ENCODE assay signal across 15 cellular contexts in the genomic region with DNA sequence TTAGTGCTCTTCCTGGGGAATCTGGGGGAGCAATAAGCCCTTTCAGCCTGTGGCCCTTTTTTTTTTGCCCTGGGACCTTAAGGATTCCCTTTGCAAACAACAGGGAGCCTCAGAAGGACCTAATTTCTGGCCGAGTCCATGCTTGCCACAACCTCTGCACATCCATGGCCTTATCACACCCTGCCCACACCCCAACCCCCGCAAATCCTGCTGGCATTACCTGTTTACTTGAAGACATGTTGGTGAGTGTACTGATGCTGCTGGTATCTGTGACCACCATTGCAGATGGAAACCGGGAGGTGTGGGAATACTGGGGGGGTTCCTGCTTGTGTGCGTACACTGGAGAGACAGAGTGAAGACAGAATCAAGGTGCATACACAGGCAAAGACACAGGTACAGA. TPM values are rescaled to one million over a fixed set of nuclear protein-coding genes. Genes with fewer than 3 reads are reported as not detected.
A peak's percentile ranks its signal among the peaks of the same experiment; 100 is the strongest.
DNase-seq lines count a peak whose midpoint lies in the region; ATAC-seq and TF ChIP-seq lines count a peak whose summit lies in the region.
"Had no signal": no experiment of that assay in that cellular context is flagged by ENCODE, and none has a peak within 500 bp of the region (broad histone marks: within the 10 kb centered on the region; RNA-seq: fewer than 3 reads in every experiment).

No MANE protein-coding gene starts in this region.

- intact Hi-C loops in activated T-helper 1 cell treated with anti-CD3 and anti-CD28 coated beads, Interleukin-12 subunit alpha, Interleukin-12 subunit beta, Interleukin-2, Interleukin-4 antibody, amounts not matched to agents 30 ng/mL and 10 ng/mL and 1 ng/mL, durations not matched to agents 14 hours and 24 hours and 36 hours (cut with micrococcal nuclease), result loop anchor here (5.0 kb wide), 1 partner anchor 43 kb away; no protein-coding TSS in a partner anchor
- intact Hi-C loops in vagina (cut with DNase I), result no loop called here

- no peaks in the 10 kb centered on the region for H3K9me3 Mint-ChIP-seq in activated naive CD8-positive, alpha-beta T cell (ENCODE audit: low read depth)
- peaks cover 4% of the 10 kb centered on the region for H3K9me3 Mint-ChIP-seq in activated naive CD8-positive, alpha-beta T cell treated with anti-CD3 and anti-CD28 coated beads for 36 hours
- H3K9me3 Mint-ChIP-seq in activated T-helper 1 cell treated with anti-CD3 and anti-CD28 coated beads, Interleukin-12 subunit alpha, Interleukin-12 subunit beta, Interleukin-2, Interleukin-4 antibody, amounts not matched to agents 30 ng/mL and 10 ng/mL and 1 ng/mL, durations not matched to agents 14 hours and 24 hours and 36 hours, result no peaks in the 10 kb centered on the region
- H3K9me3 Mint-ChIP-seq in neural crest cell, result no peaks in the 10 kb centered on the region

- H3K4me1 Mint-ChIP-seq in activated naive CD8-positive, alpha-beta T cell (ENCODE audit: low read depth), result peaks cover 11% of the 10 kb centered on the region
- H3K4me1 Mint-ChIP-seq in activated naive CD8-positive, alpha-beta T cell treated with anti-CD3 and anti-CD28 coated beads for 36 hours, result peaks cover 34% of the 10 kb centered on the region
- H3K4me1 Mint-ChIP-seq in activated T-helper 1 cell treated with anti-CD3 and anti-CD28 coated beads, Interleukin-12 subunit alpha, Interleukin-12 subunit beta, Interleukin-2, Interleukin-4 antibody, amounts not matched to agents 30 ng/mL and 10 ng/mL and 1 ng/mL, durations not matched to agents 14 hours and 24 hours and 36 hours (ENCODE audit: low read depth), result peaks cover 57% of the 10 kb centered on the region
- H3K4me1 Mint-ChIP-seq in neural crest cell, result peaks cover 3% of the 10 kb centered on the region

- H3K9me3 ChIP-seq in vagina, result no peaks in the 10 kb centered on the region
- H3K9me3 ChIP-seq: Peyer's patch had no signal

- ATAC-seq in HG03432 (IDR thresholded peaks at IDR 0.05; ENCODE audit: unreplicated experiment) (no peak), GM19351 (IDR thresholded peaks at IDR 0.05; ENCODE audit: unreplicated experiment) (no peak)

- H3K36me3 Mint-ChIP-seq in activated naive CD8-positive, alpha-beta T cell, result no peaks in the 10 kb centered on the region
- no peaks in the 10 kb centered on the region for H3K36me3 Mint-ChIP-seq in activated naive CD8-positive, alpha-beta T cell treated with anti-CD3 and anti-CD28 coated beads for 36 hours
- peaks cover 2% of the 10 kb centered on the region for H3K36me3 Mint-ChIP-seq in activated T-helper 1 cell treated with anti-CD3 and anti-CD28 coated beads, Interleukin-12 subunit alpha, Interleukin-12 subunit beta, Interleukin-2, Interleukin-4 antibody, amounts not matched to agents 30 ng/mL and 10 ng/mL and 1 ng/mL, durations not matched to agents 14 hours and 24 hours and 36 hours (ENCODE audit: low read depth)
- no peaks in the 10 kb centered on the region for H3K36me3 Mint-ChIP-seq in neural crest cell (ENCODE audit: low read depth)

- DNase-seq in activated naive CD8-positive, alpha-beta T cell treated with anti-CD3 and anti-CD28 coated beads for 36 hours, result no peak
- no peak for DNase-seq in activated T-helper 1 cell treated with anti-CD3 and anti-CD28 coated beads, Interleukin-12 subunit alpha, Interleukin-12 subunit beta, Interleukin-2, Interleukin-4 antibody, amounts not matched to agents 30 ng/mL and 10 ng/mL and 1 ng/mL, durations not matched to agents 14 hours and 24 hours and 36 hours (ENCODE audit: low spot score)
- DNase-seq in epithelial cell of prostate (ENCODE audit: low read depth, low spot score) (no peak), neural crest cell (ENCODE audit: low read depth, low spot score) (no peak), vagina (ENCODE audit: extremely low spot score in 2 of 2) (no peak)
- DNase-seq: CD4-positive, alpha-beta T cell; GOT3; KBM-7; NCI-H1105; NCI-H2081 treated with DMSO at 0.1 percent for 48 hours had no signal

- H3K27ac Mint-ChIP-seq in activated naive CD8-positive, alpha-beta T cell, result peak overlapping the region; percentile 34
- H3K27ac Mint-ChIP-seq in activated naive CD8-positive, alpha-beta T cell treated with anti-CD3 and anti-CD28 coated beads for 36 hours, result no peak overlapping the region
- peak overlapping the region; percentile 72 for H3K27ac Mint-ChIP-seq in activated T-helper 1 cell treated with anti-CD3 and anti-CD28 coated beads, Interleukin-12 subunit alpha, Interleukin-12 subunit beta, Interleukin-2, Interleukin-4 antibody, amounts not matched to agents 30 ng/mL and 10 ng/mL and 1 ng/mL, durations not matched to agents 14 hours and 24 hours and 36 hours
- peak overlapping the region; percentile 76 for H3K27ac Mint-ChIP-seq in neural crest cell (ENCODE audit: unreplicated experiment)
- H3K27ac Mint-ChIP-seq: CD4-positive, alpha-beta T cell had no signal

- TF ChIP-seq POLR2A in vagina (IDR thresholded peaks at IDR 0.05), result no peak

- H3K4me3 ChIP-seq in vagina, result no peak overlapping the region
- H3K4me3 ChIP-seq: Peyer's patch had no signal

- H3K36me3 ChIP-seq in vagina, result no peaks in the 10 kb centered on the region

- H3K27me3 ChIP-seq in vagina, result no peaks in the 10 kb centered on the region
- H3K27me3 ChIP-seq: Peyer's patch had no signal

- no peak for TF ChIP-seq CTCF in neural crest cell (conservative IDR thresholded peaks at IDR 0.05)
- TF ChIP-seq CTCF in vagina (IDR thresholded peaks at IDR 0.05), result no peak

- H3K4me3 Mint-ChIP-seq in activated naive CD8-positive, alpha-beta T cell, result no peak overlapping the region
- no peak overlapping the region for H3K4me3 Mint-ChIP-seq in activated naive CD8-positive, alpha-beta T cell treated with anti-CD3 and anti-CD28 coated beads for 36 hours
- H3K4me3 Mint-ChIP-seq in activated T-helper 1 cell treated with anti-CD3 and anti-CD28 coated beads, Interleukin-12 subunit alpha, Interleukin-12 subunit beta, Interleukin-2, Interleukin-4 antibody, amounts not matched to agents 30 ng/mL and 10 ng/mL and 1 ng/mL, durations not matched to agents 14 hours and 24 hours and 36 hours, result no peak overlapping the region
- H3K4me3 Mint-ChIP-seq in neural crest cell, result no peak overlapping the region
- H3K4me3 Mint-ChIP-seq: CD4-positive, alpha-beta T cell had no signal

- no peaks in the 10 kb centered on the region for H3K4me1 ChIP-seq in vagina

- H3K27ac ChIP-seq in epithelial cell of prostate (peak overlapping the region; percentile 89), vagina (no peak overlapping the region)

- peaks cover 8% of the 10 kb centered on the region for H3K27me3 Mint-ChIP-seq in activated naive CD8-positive, alpha-beta T cell
- H3K27me3 Mint-ChIP-seq in activated naive CD8-positive, alpha-beta T cell treated with anti-CD3 and anti-CD28 coated beads for 36 hours, result peaks cover 33% of the 10 kb centered on the region
- peaks cover 9% of the 10 kb centered on the region for H3K27me3 Mint-ChIP-seq in activated T-helper 1 cell treated with anti-CD3 and anti-CD28 coated beads, Interleukin-12 subunit alpha, Interleukin-12 subunit beta, Interleukin-2, Interleukin-4 antibody, amounts not matched to agents 30 ng/mL and 10 ng/mL and 1 ng/mL, durations not matched to agents 14 hours and 24 hours and 36 hours (ENCODE audit: insufficient read depth)
- peaks cover 17% of the 10 kb centered on the region for H3K27me3 Mint-ChIP-seq in neural crest cell (ENCODE audit: low read depth)

RNA-seq across cellular contexts. Expression of a gene that starts 46.0 kb away (rescaled TPM):
- 1 to 10 TPM; 2.3 to 3.2 TPM for total RNA-seq in activated naive CD8-positive, alpha-beta T cell treated with anti-CD3 and anti-CD28 coated beads for 36 hours
- 3.2 and 3.6 TPM in 2 replicates for total RNA-seq in activated T-helper 1 cell treated with anti-CD3 and anti-CD28 coated beads, Interleukin-12 subunit alpha, Interleukin-12 subunit beta, Interleukin-2, Interleukin-4 antibody, amounts not matched to agents 30 ng/mL and 10 ng/mL and 1 ng/mL, durations not matched to agents 14 hours and 24 hours and 36 hours
- not detected in 2 replicates for total RNA-seq in neural crest cell
- not detected for total RNA-seq in vagina
- total RNA-seq: CD4-positive, alpha-beta T cell; NCI-H460 had no signal

RNA-seq across cellular contexts. Expression of a gene that starts 55.6 kb away (rescaled TPM):
- total RNA-seq in activated naive CD8-positive, alpha-beta T cell treated with anti-CD3 and anti-CD28 coated beads for 36 hours, result 10 to 100 TPM; 38.6 to 41.0 TPM
- 48.7 and 55.0 TPM in 2 replicates for total RNA-seq in activated T-helper 1 cell treated with anti-CD3 and anti-CD28 coated beads, Interleukin-12 subunit alpha, Interleukin-12 subunit beta, Interleukin-2, Interleukin-4 antibody, amounts not matched to agents 30 ng/mL and 10 ng/mL and 1 ng/mL, durations not matched to agents 14 hours and 24 hours and 36 hours
- total RNA-seq in neural crest cell, result 56.4 and 58.0 TPM in 2 replicates
- 20.1 TPM for total RNA-seq in vagina
